16 cellular contexts compared by ENCODE assay signal in the genomic region with DNA sequence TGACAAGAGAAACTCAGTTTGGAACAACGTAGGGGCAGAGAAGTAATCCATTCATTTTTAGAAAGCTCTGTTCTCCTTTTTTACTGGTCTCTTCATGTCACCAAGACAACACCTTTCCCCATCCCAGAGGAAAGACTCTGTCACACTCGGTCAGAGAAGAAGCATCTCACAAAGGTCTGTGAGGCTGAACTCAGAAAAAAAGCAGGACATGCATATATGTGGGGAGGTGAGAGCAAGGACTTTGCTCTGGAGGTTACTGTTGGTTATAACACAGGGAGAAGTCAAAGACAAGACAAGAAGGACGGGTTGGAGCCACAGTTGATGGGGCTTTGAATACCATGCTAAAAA.
"Had no signal": no experiment of that assay in that cellular context is flagged by ENCODE, and none has a peak within 500 bp of the region (broad histone marks: within the 10 kb centered on the region; RNA-seq: fewer than 3 reads in every experiment).

No MANE protein-coding gene starts in this region.

- DNase-seq: activated CD4-positive, alpha-beta T cell treated with anti-CD3 and anti-CD28 coated beads, Interleukin-2, amount 50 U/mL, for 4 hours; activated CD4-positive, CD25-positive, alpha-beta regulatory T cell treated with anti-CD3 and anti-CD28 coated beads, Interleukin-2, amount 50 U/mL, for 72 hours; activated effector memory CD4-positive, alpha-beta T cell treated with Interleukin-2 at 50 U/mL for 16 hours; activated T-cell treated with anti-CD3 and anti-CD28 coated beads, Interleukin-2, amount 50 U/mL, for 24 hours; amniotic stem cell; cerebellar nuclear complex; dermis blood vessel endothelial cell; erythroblast; left ventricle myocardium inferior; mesenchymal stem cell; right cardiac atrium; stimulated activated CD4-positive, alpha-beta T cell treated with anti-CD3 and anti-CD28 coated beads, Interleukin-2, amount 100 ng/mL, for 24 hours; stimulated activated naive B cell treated with anti-CD40 and anti-IgM and Interleukin-4, amounts not matched to agents 10 μg/mL and 1 μg/mL and 100 μg/mL, for 72 hours had no signal

- H3K4me1 Mint-ChIP-seq: brain had no signal

- H3K4me3 Mint-ChIP-seq: activated T-cell treated with anti-CD3 and anti-CD28 coated beads, Interleukin-2, amount 50 U/mL, for 24 hours; brain; stimulated activated naive B cell treated with anti-CD40 and anti-IgM and Interleukin-4, amounts not matched to agents 10 μg/mL and 1 μg/mL and 100 μg/mL, for 72 hours had no signal

- H3K9me3 ChIP-seq: left ventricle myocardium inferior had no signal

- H3K9me3 Mint-ChIP-seq: activated naive CD4-positive, alpha-beta T cell treated with anti-CD3 and anti-CD28 coated beads, Interleukin-2, amount 50 U/mL, for 72 hours; activated T-cell treated with anti-CD3 and anti-CD28 coated beads, Interleukin-2, amount 50 U/mL, for 24 hours; stimulated activated naive B cell treated with anti-CD40 and anti-IgM and Interleukin-4, amounts not matched to agents 10 μg/mL and 1 μg/mL and 100 μg/mL, for 72 hours had no signal

- H3K36me3 ChIP-seq: left ventricle myocardium inferior had no signal

- H3K27ac ChIP-seq: left ventricle myocardium inferior had no signal

- H3K27ac Mint-ChIP-seq: activated T-cell treated with anti-CD3 and anti-CD28 coated beads, Interleukin-2, amount 50 U/mL, for 24 hours; stimulated activated naive B cell treated with anti-CD40 and anti-IgM and Interleukin-4, amounts not matched to agents 10 μg/mL and 1 μg/mL and 100 μg/mL, for 72 hours had no signal

- H3K36me3 Mint-ChIP-seq: activated naive CD4-positive, alpha-beta T cell treated with anti-CD3 and anti-CD28 coated beads, Interleukin-2, amount 50 U/mL, for 72 hours; brain; stimulated activated naive B cell treated with anti-CD40 and anti-IgM and Interleukin-4, amounts not matched to agents 10 μg/mL and 1 μg/mL and 100 μg/mL, for 72 hours had no signal

- ATAC-seq: activated naive CD4-positive, alpha-beta T cell treated with anti-CD3 and anti-CD28 coated beads, Interleukin-2, amount 50 U/mL, for 72 hours; right cardiac atrium; stimulated activated naive B cell treated with anti-CD40 and anti-IgM and Interleukin-4, amounts not matched to agents 10 μg/mL and 1 μg/mL and 100 μg/mL, for 72 hours had no signal

- FAIRE-seq: islet of Langerhans had no signal

- H3K27me3 Mint-ChIP-seq: activated T-cell treated with anti-CD3 and anti-CD28 coated beads, Interleukin-2, amount 50 U/mL, for 24 hours; stimulated activated naive B cell treated with anti-CD40 and anti-IgM and Interleukin-4, amounts not matched to agents 10 μg/mL and 1 μg/mL and 100 μg/mL, for 72 hours had no signal

- H3K4me3 ChIP-seq: left ventricle myocardium inferior had no signal
